ENCODE assay signal across 8 cellular contexts in the genomic region with DNA sequence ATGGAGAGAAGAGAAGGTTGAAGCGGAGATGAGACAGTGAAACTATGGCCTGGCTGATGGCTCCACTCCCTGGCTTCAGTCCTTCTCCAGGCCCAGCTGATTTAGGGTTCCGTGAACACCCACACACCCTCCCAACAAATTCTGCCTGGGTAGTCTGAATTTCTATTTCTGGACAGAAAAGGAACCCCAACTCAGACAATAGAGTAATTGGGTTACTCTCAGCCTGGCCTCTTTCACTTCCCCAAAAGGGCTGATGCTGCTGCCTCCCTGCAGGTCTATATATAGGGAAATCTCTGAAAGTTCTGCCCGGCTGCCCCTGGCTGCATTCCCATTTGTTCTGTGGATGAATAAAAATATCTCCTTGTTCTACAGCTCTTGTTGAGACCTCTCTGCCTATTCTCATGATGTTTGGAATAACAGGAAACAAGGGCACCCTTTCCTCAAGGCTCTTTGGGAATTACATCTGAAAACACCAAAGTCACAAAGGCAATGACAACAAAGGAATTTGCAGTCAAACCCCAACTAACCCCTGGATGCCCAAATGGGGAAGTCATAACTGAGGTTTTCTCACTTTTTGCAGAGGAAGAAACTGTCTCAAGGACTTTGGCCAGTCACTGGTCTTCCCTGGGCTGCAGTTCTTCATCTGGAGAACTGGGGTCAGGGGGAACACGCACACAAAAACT. TPM values are rescaled to one million over a fixed set of nuclear protein-coding genes. Genes with fewer than 3 reads are reported as not detected.
DNase-seq lines count a peak whose midpoint lies in the region; ATAC-seq and TF ChIP-seq lines count a peak whose summit lies in the region.
"Had no signal": no experiment of that assay in that cellular context is flagged by ENCODE, and none has a peak within 500 bp of the region (broad histone marks: within the 10 kb centered on the region; RNA-seq: fewer than 3 reads in every experiment).

No MANE protein-coding gene starts in this region.

- intact Hi-C loops in transverse colon (cut with DNase I; ENCODE audit: low total_unique reads) (loop anchor here (10.0 kb wide), 1 partner anchor 166 kb away; no protein-coding TSS in a partner anchor), lower leg skin (cut with DNase I; ENCODE audit: low total_unique reads) (loop anchor here (10.0 kb wide), 1 partner anchor 176 kb away; no protein-coding TSS in a partner anchor)

- TF ChIP-seq EP300 in transverse colon (IDR thresholded peaks at IDR 0.05; ENCODE audit: low read depth): no peak

- ATAC-seq in GM21381 (IDR thresholded peaks at IDR 0.05; ENCODE audit: unreplicated experiment): peak; percentile 75
- peak; percentile 47 for ATAC-seq in HG03558 (IDR thresholded peaks at IDR 0.05; ENCODE audit: extremely low read depth, unreplicated experiment)
- no peak for ATAC-seq in activated T-cell treated with anti-CD3 and anti-CD28 coated beads, Interleukin-2, amount 50 U/mL, for 72 hours (replicated peaks in 1 of 2)

- TF ChIP-seq POLR2A in transverse colon (IDR thresholded peaks at IDR 0.05) (no peak), lower leg skin (IDR thresholded peaks at IDR 0.05) (no peak)

- H3K4me1 ChIP-seq in transverse colon: peaks cover 0 to 33% (median 6%) of the 10 kb centered on the region in 4 donors

- H3K4me3 Mint-ChIP-seq in activated T-cell treated with anti-CD3 and anti-CD28 coated beads, Interleukin-2, amount 50 U/mL, for 72 hours: no peak overlapping the region
- H3K4me3 Mint-ChIP-seq: activated naive CD8-positive, alpha-beta T cell treated with anti-CD3 and anti-CD28 coated beads, Interleukin-2, amount 10 ng/mL, durations not matched to agents 7 days and 5 days had no signal

- in situ Hi-C loops in transverse colon (cut with MboI; ENCODE audit: low pct_ligation_motif_present in 1 of 4, low pct_unique_long_range_greater_than_20kb in 1 of 4, low sequenced_read_pairs in 3 of 4): loop anchor here in 3 of 4 donors (10.0 to 25.0 kb wide), 3 partner anchors 99 to 174 kb away; no protein-coding TSS in a partner anchor

- TF ChIP-seq CTCF in transverse colon (IDR thresholded peaks at IDR 0.05): no peak
- TF ChIP-seq CTCF in lower leg skin (IDR thresholded peaks at IDR 0.05): no peak

- H3K27ac ChIP-seq in transverse colon: peak overlapping the region; percentile 54 to 79 (median 60)

- WGBS in transverse colon (ENCODE audit: low coverage in 1 of 2), 2 donors: 66 to 100% methylated on average over 1 to 4 of the region's 4 CpGs
- 73 to 86% methylated on average over 4 of the region's 4 CpGs for WGBS in lower leg skin, 2 donors

- H3K27ac Mint-ChIP-seq in activated T-cell treated with anti-CD3 and anti-CD28 coated beads, Interleukin-2, amount 50 U/mL, for 72 hours: no peak overlapping the region
- H3K27ac Mint-ChIP-seq: activated naive CD8-positive, alpha-beta T cell treated with anti-CD3 and anti-CD28 coated beads, Interleukin-2, amount 10 ng/mL, durations not matched to agents 7 days and 5 days had no signal

- no peak overlapping the region for H3K4me3 ChIP-seq in transverse colon
- H3K4me3 ChIP-seq in lower leg skin (ENCODE audit: low read depth, poor library complexity, severe bottlenecking): no peak overlapping the region

- H3K36me3 ChIP-seq in transverse colon: no peaks in the 10 kb centered on the region

- H3K4me1 Mint-ChIP-seq in activated T-cell treated with anti-CD3 and anti-CD28 coated beads, Interleukin-2, amount 50 U/mL, for 72 hours (ENCODE audit: low read depth): no peaks in the 10 kb centered on the region

- no peaks in the 10 kb centered on the region for H3K27me3 ChIP-seq in transverse colon

- DNase-seq in globus pallidus (ENCODE audit: low spot score) (peak; percentile 69), transverse colon (peak; percentile 43), lower leg skin (ENCODE audit: low spot score in 2 of 2) (no peak), RKO (ENCODE audit: low spot score) (no peak)
- DNase-seq in activated T-cell treated with anti-CD3 and anti-CD28 coated beads, Interleukin-2, amount 50 U/mL, for 72 hours: no peak
- DNase-seq: activated naive CD8-positive, alpha-beta T cell treated with anti-CD3 and anti-CD28 coated beads, Interleukin-2, amount 10 ng/mL, durations not matched to agents 7 days and 5 days had no signal

- no peaks in the 10 kb centered on the region for H3K36me3 Mint-ChIP-seq in activated T-cell treated with anti-CD3 and anti-CD28 coated beads, Interleukin-2, amount 50 U/mL, for 72 hours (ENCODE audit: insufficient read depth in 2 of 2)
- H3K36me3 Mint-ChIP-seq: activated naive CD8-positive, alpha-beta T cell treated with anti-CD3 and anti-CD28 coated beads, Interleukin-2, amount 10 ng/mL, durations not matched to agents 7 days and 5 days had no signal

- H3K9me3 Mint-ChIP-seq in activated T-cell treated with anti-CD3 and anti-CD28 coated beads, Interleukin-2, amount 50 U/mL, for 72 hours: no peaks in the 10 kb centered on the region
- H3K9me3 Mint-ChIP-seq: activated naive CD8-positive, alpha-beta T cell treated with anti-CD3 and anti-CD28 coated beads, Interleukin-2, amount 10 ng/mL, durations not matched to agents 7 days and 5 days had no signal

- H3K27me3 Mint-ChIP-seq in activated T-cell treated with anti-CD3 and anti-CD28 coated beads, Interleukin-2, amount 50 U/mL, for 72 hours (ENCODE audit: low read depth): peaks cover 7% of the 10 kb centered on the region

- H3K9me3 ChIP-seq in transverse colon: no peaks in the 10 kb centered on the region

RNA-seq across cellular contexts. Expression of a gene that starts 11.4 kb away (rescaled TPM):
- 1 to 10 TPM; 3.7 to 5.7 (median 4.7) TPM for total RNA-seq in transverse colon
- total RNA-seq in lower leg skin: 1 to 10 TPM in 3 of 4 donors, under 1 TPM in 1; 0.91 to 3.6 (median 3.0) TPM
- total RNA-seq in activated T-cell treated with anti-CD3 and anti-CD28 coated beads, Interleukin-2, amount 50 U/mL, for 72 hours: 1 to 10 TPM; 3.1 to 3.3 TPM

RNA-seq across cellular contexts. Expression of a gene that starts 30.2 kb away (rescaled TPM):
- total RNA-seq in transverse colon (10 to 100 TPM; 52.7 to 68.9 (median 59.8) TPM), lower leg skin (100 to 1,000 TPM in 1 of 4 donors, 10 to 100 TPM in 3; 70.2 to 114 (median 77.2) TPM)
- 10 to 100 TPM; 29.4 to 31.5 TPM for total RNA-seq in activated T-cell treated with anti-CD3 and anti-CD28 coated beads, Interleukin-2, amount 50 U/mL, for 72 hours

Comparison
In these comparisons a context has a peak if more than half of its experiments do, and no peak if none do; other contexts are left out.
1. ATAC-seq: peak in GM21381 (single experiment) and HG03558 (single experiment); none in activated T-cell treated with anti-CD3 and anti-CD28 coated beads, Interleukin-2, amount 50 U/mL, for 72 hours (0 of 2).
2. DNase-seq: peak in globus pallidus (single experiment) and transverse colon (single experiment); none in lower leg skin (0 of 2), RKO (single experiment) and activated T-cell treated with anti-CD3 and anti-CD28 coated beads, Interleukin-2, amount 50 U/mL, for 72 hours (0 of 2).